In the genomic region with DNA sequence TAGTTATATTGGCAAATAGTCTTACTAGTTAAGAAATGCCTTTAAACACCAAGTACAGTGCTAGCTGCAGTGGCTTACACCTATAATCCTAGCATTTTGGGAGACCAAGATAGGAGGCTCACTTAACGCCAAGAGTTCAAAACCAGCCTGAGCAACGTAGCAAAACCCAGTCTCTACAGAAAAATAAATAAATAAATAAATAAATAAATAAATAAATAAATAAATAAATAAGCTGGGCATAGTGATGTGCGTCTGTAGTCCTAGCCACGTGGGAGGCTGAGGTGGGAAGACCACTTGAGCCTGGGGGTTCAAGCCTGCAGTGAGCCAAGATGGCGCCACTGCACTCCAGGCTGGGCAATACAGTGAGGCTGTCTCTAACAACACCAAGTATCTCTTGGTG, we compare ENCODE assay signal across 28 cellular contexts.
"Had no signal": no experiment of that assay in that cellular context is flagged by ENCODE, and none has a peak within 500 bp of the region (broad histone marks: within the 10 kb centered on the region; RNA-seq: fewer than 3 reads in every experiment).

No MANE protein-coding gene starts in this region.

- H3K27me3 Mint-ChIP-seq: activated CD4-positive, alpha-beta memory T cell treated with anti-CD3 and anti-CD28 coated beads for 36 hours; stimulated activated memory B cell treated with anti-CD40 and anti-IgM and Interleukin-4, amounts not matched to agents 10 μg/mL and 1 μg/mL and 100 μg/mL, for 72 hours had no signal

- H3K9me3 Mint-ChIP-seq: activated CD4-positive, alpha-beta memory T cell treated with anti-CD3 and anti-CD28 coated beads for 36 hours; nephron progenitor cell; stimulated activated memory B cell treated with anti-CD40 and anti-IgM and Interleukin-4, amounts not matched to agents 10 μg/mL and 1 μg/mL and 100 μg/mL, for 72 hours had no signal

- H2AFZ ChIP-seq: hepatocyte had no signal

- H3K27me3 ChIP-seq: brain microvascular endothelial cell, dorsolateral prefrontal cortex, gastroesophageal sphincter, hepatocyte, pancreas, tibial nerve had no signal

- H3K4me3 ChIP-seq: coronary artery, dorsolateral prefrontal cortex, gastroesophageal sphincter, hepatocyte, left ventricle myocardium inferior, lung, mucosa of descending colon, pancreas, prostate gland, skin epidermis, tibial nerve had no signal

- H3K79me2 ChIP-seq: hepatocyte had no signal

- H3K4me3 Mint-ChIP-seq: activated CD4-positive, alpha-beta memory T cell treated with anti-CD3 and anti-CD28 coated beads for 36 hours; nephron progenitor cell; stimulated activated memory B cell treated with anti-CD40 and anti-IgM and Interleukin-4, amounts not matched to agents 10 μg/mL and 1 μg/mL and 100 μg/mL, for 72 hours had no signal

- DNase-seq: activated CD4-positive, alpha-beta memory T cell treated with anti-CD3 and anti-CD28 coated beads for 36 hours; activated CD4-positive, alpha-beta T cell treated with anti-CD3 and anti-CD28 coated beads for 4 hours; activated CD8-positive, alpha-beta memory T cell treated with anti-CD3 and anti-CD28 coated beads, Interleukin-2, amount 50 U/mL, for 4 hours; activated gamma-delta T cell treated with Interleukin-2 at 50 U/mL for 16 hours; activated naive CD4-positive, alpha-beta T cell treated with anti-CD3 and anti-CD28 coated beads, Interleukin-2, amount 50 U/mL, for 16 hours; activated T-cell treated with anti-CD3 and anti-CD28 coated beads, Interleukin-2, amount 50 U/mL, for 1 hour; amniotic stem cell; brain microvascular endothelial cell; dorsolateral prefrontal cortex; effector memory CD4-positive, alpha-beta T cell; islet precursor cell; left ventricle myocardium inferior; mucosa of descending colon; nephron progenitor cell; pancreas; retina; stimulated activated CD4-positive, alpha-beta T cell treated with anti-CD3 and anti-CD28 coated beads, Interleukin-4, amount 100 ng/mL, for 4 hours; stimulated activated CD8-positive, alpha-beta memory T cell treated with anti-CD3 and anti-CD28 coated beads, Interleukin-4, amount 100 ng/mL, for 48 hours had no signal

- ATAC-seq: gastroesophageal sphincter, pancreas, sciatic nerve had no signal

- H3K9me3 ChIP-seq: gastroesophageal sphincter, left ventricle myocardium inferior, mucosa of descending colon, pancreas, prostate gland, tibial nerve had no signal

- H3K4me2 ChIP-seq: hepatocyte had no signal

- H3K4me1 ChIP-seq: pancreas, prostate gland, tibial nerve had no signal

- H3K27ac Mint-ChIP-seq: activated CD4-positive, alpha-beta memory T cell treated with anti-CD3 and anti-CD28 coated beads for 36 hours; nephron progenitor cell had no signal

- H3K36me3 ChIP-seq: brain microvascular endothelial cell, left ventricle myocardium inferior, pancreas, prostate gland had no signal

- H3K27ac ChIP-seq: brain microvascular endothelial cell, coronary artery, dorsolateral prefrontal cortex, gastroesophageal sphincter, hepatocyte, left ventricle myocardium inferior, pancreas, prostate gland, skin epidermis, tibial nerve, VCaP had no signal
